ENCODE assay signal across 8 cellular contexts in the genomic region with DNA sequence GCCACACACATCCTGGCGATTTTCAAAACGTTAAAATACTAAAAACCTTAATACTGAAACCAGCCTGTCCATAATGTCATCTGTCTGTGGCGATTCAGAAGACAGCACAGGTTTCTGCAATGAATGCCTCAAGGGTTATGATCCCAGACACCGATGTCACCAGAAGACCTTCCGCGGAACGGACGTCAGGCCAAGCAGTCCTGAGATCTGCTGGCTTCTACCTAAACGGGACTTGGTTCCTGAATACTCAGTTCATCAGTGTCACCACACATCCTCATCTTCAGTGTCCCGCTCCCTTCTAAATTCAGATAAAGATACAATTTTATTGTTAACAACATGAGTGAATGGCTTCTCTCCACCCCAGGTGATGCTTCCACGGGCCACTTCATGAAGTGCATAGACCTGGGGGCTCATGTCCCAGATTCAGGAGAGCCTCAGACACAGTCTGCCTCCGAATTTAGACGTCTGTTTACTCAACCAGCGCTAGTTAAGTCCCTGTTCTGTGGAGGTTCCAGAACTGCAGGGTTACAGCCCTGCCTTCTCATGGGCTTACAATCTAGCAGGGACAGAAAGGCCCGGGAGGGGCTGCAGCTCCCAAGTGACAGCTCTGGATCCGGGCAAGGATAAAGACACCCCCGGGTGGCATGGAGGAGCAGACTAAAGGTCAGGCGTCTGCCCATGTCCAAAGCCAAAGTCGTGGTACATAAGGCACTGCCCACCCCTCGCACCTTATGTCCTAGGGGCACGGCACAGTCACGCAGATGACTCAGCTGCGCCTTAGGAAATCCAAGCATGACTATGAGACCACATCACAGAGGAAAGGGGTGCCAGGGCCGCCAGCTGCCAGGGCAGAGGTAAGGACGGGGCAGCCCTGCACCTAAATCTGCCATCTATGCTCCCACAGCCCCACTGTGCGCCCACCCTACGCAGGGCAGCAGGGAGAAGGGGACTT.
DNase-seq lines count a peak whose midpoint lies in the region; ATAC-seq and TF ChIP-seq lines count a peak whose summit lies in the region.

No MANE protein-coding gene starts in this region.

- peak; percentile 75 for ATAC-seq in Panc1

- in situ Hi-C loops in Panc1 (cut with HindIII; ENCODE audit: low pct_unique_long_range_greater_than_20kb, low sequenced_read_pairs), result no loop called here

- H3K4me3 Mint-ChIP-seq in immature natural killer cell, result no peak overlapping the region

- H3K27me3 ChIP-seq in Panc1 (ENCODE audit: control insufficient read depth, insufficient read depth, low read length), result no peaks in the 10 kb centered on the region

- peak overlapping the region in 2 of 6 donors; percentile 40 to 45 for H3K27ac Mint-ChIP-seq in immature natural killer cell

- no TSS peak for BruUV-seq in Panc1 (replicated peaks; lab: Mats Ljungman, UMichigan)

- H3K27ac ChIP-seq in Panc1 (ENCODE audit: low read length) (peak overlapping the region; percentile 89), epithelial cell of prostate (peak overlapping the region; percentile 95)

- H3K9me3 ChIP-seq in Panc1 (ENCODE audit: control insufficient read depth, insufficient read depth, low read depth, low read length), result no peaks in the 10 kb centered on the region

- peaks cover 4 to 7% (median 6%) of the 10 kb centered on the region in 3 donors for H3K27me3 Mint-ChIP-seq in immature natural killer cell (ENCODE audit: low read depth in 3 of 3)

- H3K36me3 ChIP-seq in Panc1 (ENCODE audit: control insufficient read depth, insufficient read depth, low read length), result no peaks in the 10 kb centered on the region; the same call in 1 of the 2 replicates

- CTCF ChIA-PET in Panc1 (lab: Charles Lee), result no interaction called here

- DNase-seq in AG09309 (ENCODE audit: low read depth) (no peak), Panc1 (ENCODE audit: low read depth, low spot score) (no peak), epithelial cell of prostate (ENCODE audit: low read depth, low spot score) (no peak), occipital lobe (lab: John Stamatoyannopoulos, UW) (peak; percentile 39), OCI-M1 (lab: John Stamatoyannopoulos, UW) (no peak), T-helper 9 cell (no peak), immature natural killer cell (no peak), NOMO-1 treated with DMSO at 0.1 percent for 48 hours (lab: John Stamatoyannopoulos, UW; ENCODE audit: unreplicated experiment) (no peak)

- peaks cover 48% of the 10 kb centered on the region for H3K4me1 ChIP-seq in Panc1 (ENCODE audit: control insufficient read depth, insufficient read depth, low read length)

- intact Hi-C loops in Panc1 (cut with micrococcal nuclease; ENCODE audit: unreplicated experiment), result no loop called here

- TF ChIP-seq CTCF in AG09309 (IDR thresholded peaks at IDR 0.05; ENCODE audit: control insufficient read depth, insufficient read depth, low read depth, low read length, missing control alignments), result no peak
- no peak for TF ChIP-seq CTCF in Panc1 (IDR thresholded peaks at IDR 0.05)

- POLR2A ChIA-PET in Panc1 (lab: Charles Lee), result interaction anchor here (0.6 kb wide), 1 partner anchor 69 kb away, joined by 3 read pairs; no protein-coding TSS in a partner anchor

- peaks cover 0 to 4% (median 4%) of the 10 kb centered on the region in 3 donors for H3K36me3 Mint-ChIP-seq in immature natural killer cell

- H3K9me3 Mint-ChIP-seq in immature natural killer cell, result no peaks in the 10 kb centered on the region

- H3K4me1 Mint-ChIP-seq in immature natural killer cell, result peaks cover 29 to 45% of the 10 kb centered on the region in 2 donors

- H3K4me3 ChIP-seq in AG09309 (ENCODE audit: control insufficient read depth, low read depth, low read length) (peak overlapping the region; percentile 40), Panc1 (ENCODE audit: low read depth in 2 of 2, low read length in 2 of 2) (peak overlapping the region; percentile 18 to 51)
